Comparison of ENCODE assay signal across 1 cellular context in the genomic region with DNA sequence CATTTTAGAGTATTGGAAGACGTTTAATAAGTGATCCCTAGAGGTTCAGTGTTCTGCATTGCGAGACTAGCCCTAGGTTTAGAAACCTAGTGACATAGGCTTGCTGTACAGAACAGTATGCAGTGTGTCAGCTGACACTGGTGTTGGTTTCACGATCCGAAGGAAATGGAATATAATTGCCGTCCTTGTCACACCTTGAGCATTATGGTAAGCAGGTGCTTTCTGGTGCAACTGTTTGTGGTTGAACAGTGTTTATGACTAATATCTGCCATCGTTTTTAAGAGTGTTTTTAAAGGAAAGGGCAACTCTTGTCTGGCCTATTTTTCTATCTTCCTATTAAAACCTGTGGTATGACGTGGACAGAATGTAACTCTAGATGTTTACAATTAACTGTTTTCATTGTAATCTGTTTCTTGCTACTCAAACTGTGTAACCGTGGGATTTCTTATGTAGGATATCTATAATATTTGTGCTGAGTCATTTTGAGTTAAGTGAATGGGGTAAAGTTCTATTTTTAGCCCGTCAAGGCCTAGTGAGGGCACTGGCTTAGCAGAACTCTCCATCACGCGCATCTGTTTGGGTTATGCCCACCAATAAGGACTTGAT.
TF ChIP-seq lines count a peak whose summit lies in the region.

No MANE protein-coding gene starts in this region.

TF ChIP-seq in K562, 482 proteins besides CTCF, POLR2A, EP300 and RAD21 (continued from another document and continues in another):
- TF ChIP-seq, protein P1, sequence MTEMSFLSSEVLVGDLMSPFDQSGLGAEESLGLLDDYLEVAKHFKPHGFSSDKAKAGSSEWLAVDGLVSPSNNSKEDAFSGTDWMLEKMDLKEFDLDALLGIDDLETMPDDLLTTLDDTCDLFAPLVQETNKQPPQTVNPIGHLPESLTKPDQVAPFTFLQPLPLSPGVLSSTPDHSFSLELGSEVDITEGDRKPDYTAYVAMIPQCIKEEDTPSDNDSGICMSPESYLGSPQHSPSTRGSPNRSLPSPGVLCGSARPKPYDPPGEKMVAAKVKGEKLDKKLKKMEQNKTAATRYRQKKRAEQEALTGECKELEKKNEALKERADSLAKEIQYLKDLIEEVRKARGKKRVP (CRISPR knock-in tag; IDR thresholded peaks at IDR 0.05), result 0 out of 2 replicates have a peak, but pooled peaks have one; percentile 30
- TF ChIP-seq ZBTB7A (IDR thresholded peaks at IDR 0.05; ENCODE audit: borderline replicate concordance, control insufficient read depth, low read depth, low read length), result no peak
- TF ChIP-seq ZNF274 (IDR thresholded peaks at IDR 0.05; ENCODE audit: borderline replicate concordance, low read depth, low read length), result no peak
- TF ChIP-seq CEBPB (tag; IDR thresholded peaks at IDR 0.05), result 0 out of 2 replicates have a peak, but pooled peaks have one; percentile 14
- no peak for TF ChIP-seq KDM4B (IDR thresholded peaks at IDR 0.05; ENCODE audit: borderline replicate concordance in 2 of 2, low read depth in 1 of 2)
- 0 out of 2 replicates have a peak, but pooled peaks have one; percentile 18 for TF ChIP-seq TEAD4 (IDR thresholded peaks at IDR 0.05; ENCODE audit: low read length)
- TF ChIP-seq TEAD4 (CRISPR knock-in tag; IDR thresholded peaks at IDR 0.05; ENCODE audit: borderline replicate concordance), result no peak
- no peak for TF ChIP-seq ZNF165 (CRISPR knock-in tag; IDR thresholded peaks at IDR 0.05; ENCODE audit: borderline replicate concordance)
- TF ChIP-seq, protein P2, sequence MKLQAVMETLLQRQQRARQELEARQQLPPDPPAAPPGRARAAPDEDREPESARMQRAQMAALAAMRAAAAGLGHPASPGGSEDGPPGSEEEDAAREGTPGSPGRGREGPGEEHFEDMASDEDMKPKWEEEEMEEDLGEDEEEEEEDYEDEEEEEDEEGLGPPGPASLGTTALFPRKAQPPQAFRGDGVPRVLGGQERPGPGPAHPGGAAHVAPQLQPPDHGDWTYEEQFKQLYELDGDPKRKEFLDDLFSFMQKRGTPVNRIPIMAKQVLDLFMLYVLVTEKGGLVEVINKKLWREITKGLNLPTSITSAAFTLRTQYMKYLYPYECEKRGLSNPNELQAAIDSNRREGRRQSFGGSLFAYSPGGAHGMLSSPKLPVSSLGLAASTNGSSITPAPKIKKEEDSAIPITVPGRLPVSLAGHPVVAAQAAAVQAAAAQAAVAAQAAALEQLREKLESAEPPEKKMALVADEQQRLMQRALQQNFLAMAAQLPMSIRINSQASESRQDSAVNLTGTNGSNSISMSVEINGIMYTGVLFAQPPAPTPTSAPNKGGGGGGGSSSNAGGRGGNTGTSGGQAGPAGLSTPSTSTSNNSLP (IDR thresholded peaks at IDR 0.05; ENCODE audit: borderline replicate concordance, low read depth, low read length), result 0 out of 2 replicates have a peak, but pooled peaks have one; percentile 5
- TF ChIP-seq IRF2 (CRISPR knock-in tag; IDR thresholded peaks at IDR 0.05), result no peak
- peak; percentile 98 for TF ChIP-seq MAFG (tag; conservative IDR thresholded peaks at IDR 0.05)
- TF ChIP-seq, protein P3, sequence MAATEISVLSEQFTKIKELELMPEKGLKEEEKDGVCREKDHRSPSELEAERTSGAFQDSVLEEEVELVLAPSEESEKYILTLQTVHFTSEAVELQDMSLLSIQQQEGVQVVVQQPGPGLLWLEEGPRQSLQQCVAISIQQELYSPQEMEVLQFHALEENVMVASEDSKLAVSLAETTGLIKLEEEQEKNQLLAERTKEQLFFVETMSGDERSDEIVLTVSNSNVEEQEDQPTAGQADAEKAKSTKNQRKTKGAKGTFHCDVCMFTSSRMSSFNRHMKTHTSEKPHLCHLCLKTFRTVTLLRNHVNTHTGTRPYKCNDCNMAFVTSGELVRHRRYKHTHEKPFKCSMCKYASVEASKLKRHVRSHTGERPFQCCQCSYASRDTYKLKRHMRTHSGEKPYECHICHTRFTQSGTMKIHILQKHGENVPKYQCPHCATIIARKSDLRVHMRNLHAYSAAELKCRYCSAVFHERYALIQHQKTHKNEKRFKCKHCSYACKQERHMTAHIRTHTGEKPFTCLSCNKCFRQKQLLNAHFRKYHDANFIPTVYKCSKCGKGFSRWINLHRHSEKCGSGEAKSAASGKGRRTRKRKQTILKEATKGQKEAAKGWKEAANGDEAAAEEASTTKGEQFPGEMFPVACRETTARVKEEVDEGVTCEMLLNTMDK (IDR thresholded peaks at IDR 0.05; ENCODE audit: borderline replicate concordance, insufficient read depth, low read depth, low read length, poor library complexity, severe bottlenecking), result no peak
- TF ChIP-seq, protein P4, sequence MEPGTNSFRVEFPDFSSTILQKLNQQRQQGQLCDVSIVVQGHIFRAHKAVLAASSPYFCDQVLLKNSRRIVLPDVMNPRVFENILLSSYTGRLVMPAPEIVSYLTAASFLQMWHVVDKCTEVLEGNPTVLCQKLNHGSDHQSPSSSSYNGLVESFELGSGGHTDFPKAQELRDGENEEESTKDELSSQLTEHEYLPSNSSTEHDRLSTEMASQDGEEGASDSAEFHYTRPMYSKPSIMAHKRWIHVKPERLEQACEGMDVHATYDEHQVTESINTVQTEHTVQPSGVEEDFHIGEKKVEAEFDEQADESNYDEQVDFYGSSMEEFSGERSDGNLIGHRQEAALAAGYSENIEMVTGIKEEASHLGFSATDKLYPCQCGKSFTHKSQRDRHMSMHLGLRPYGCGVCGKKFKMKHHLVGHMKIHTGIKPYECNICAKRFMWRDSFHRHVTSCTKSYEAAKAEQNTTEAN (CRISPR knock-in tag; IDR thresholded peaks at IDR 0.05), result no peak
- no peak for TF ChIP-seq NFATC3 (IDR thresholded peaks at IDR 0.05)
- peak; percentile 93 for TF ChIP-seq MAFF (IDR thresholded peaks at IDR 0.05; ENCODE audit: low read length)
- TF ChIP-seq, protein P5, sequence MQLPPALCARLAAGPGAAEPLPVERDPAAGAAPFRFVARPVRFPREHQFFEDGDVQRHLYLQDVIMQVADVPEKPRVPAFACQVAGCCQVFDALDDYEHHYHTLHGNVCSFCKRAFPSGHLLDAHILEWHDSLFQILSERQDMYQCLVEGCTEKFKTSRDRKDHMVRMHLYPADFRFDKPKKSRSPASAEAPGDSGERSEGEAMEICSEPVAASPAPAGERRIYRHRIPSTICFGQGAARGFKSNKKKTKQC (CRISPR knock-in tag; IDR thresholded peaks at IDR 0.05), result no peak
- TF ChIP-seq MEIS2 (IDR thresholded peaks at IDR 0.05; ENCODE audit: partially characterized antibody), result no peak
- TF ChIP-seq ZNF316 (IDR thresholded peaks at IDR 0.05), result peak; percentile 96
- TF ChIP-seq ATF7 (IDR thresholded peaks at IDR 0.05), result peak; percentile 55; the same call in 1 of the 2 replicates
- TF ChIP-seq, protein P6, sequence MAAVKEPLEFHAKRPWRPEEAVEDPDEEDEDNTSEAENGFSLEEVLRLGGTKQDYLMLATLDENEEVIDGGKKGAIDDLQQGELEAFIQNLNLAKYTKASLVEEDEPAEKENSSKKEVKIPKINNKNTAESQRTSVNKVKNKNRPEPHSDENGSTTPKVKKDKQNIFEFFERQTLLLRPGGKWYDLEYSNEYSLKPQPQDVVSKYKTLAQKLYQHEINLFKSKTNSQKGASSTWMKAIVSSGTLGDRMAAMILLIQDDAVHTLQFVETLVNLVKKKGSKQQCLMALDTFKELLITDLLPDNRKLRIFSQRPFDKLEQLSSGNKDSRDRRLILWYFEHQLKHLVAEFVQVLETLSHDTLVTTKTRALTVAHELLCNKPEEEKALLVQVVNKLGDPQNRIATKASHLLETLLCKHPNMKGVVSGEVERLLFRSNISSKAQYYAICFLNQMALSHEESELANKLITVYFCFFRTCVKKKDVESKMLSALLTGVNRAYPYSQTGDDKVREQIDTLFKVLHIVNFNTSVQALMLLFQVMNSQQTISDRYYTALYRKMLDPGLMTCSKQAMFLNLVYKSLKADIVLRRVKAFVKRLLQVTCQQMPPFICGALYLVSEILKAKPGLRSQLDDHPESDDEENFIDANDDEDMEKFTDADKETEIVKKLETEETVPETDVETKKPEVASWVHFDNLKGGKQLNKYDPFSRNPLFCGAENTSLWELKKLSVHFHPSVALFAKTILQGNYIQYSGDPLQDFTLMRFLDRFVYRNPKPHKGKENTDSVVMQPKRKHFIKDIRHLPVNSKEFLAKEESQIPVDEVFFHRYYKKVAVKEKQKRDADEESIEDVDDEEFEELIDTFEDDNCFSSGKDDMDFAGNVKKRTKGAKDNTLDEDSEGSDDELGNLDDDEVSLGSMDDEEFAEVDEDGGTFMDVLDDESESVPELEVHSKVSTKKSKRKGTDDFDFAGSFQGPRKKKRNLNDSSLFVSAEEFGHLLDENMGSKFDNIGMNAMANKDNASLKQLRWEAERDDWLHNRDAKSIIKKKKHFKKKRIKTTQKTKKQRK (IDR thresholded peaks at IDR 0.05; ENCODE audit: borderline replicate concordance, low read depth, low read length), result no peak
- TF ChIP-seq ZNF143 (CRISPR knock-in tag; IDR thresholded peaks at IDR 0.05), result no peak
- TF ChIP-seq ZNF175 (CRISPR knock-in tag; IDR thresholded peaks at IDR 0.05; ENCODE audit: low read depth), result no peak
- peak; percentile 96 for TF ChIP-seq NFE2L1 (tag; IDR thresholded peaks at IDR 0.05; ENCODE audit: borderline replicate concordance, low read depth)
- no peak for TF ChIP-seq RBM34 (IDR thresholded peaks at IDR 0.05; ENCODE audit: borderline replicate concordance, insufficient read depth, low read length)
- TF ChIP-seq JUND (IDR thresholded peaks at IDR 0.05; ENCODE audit: borderline replicate concordance, low read depth, low read length), result 0 out of 2 replicates have a peak, but pooled peaks have one; percentile 52
- TF ChIP-seq JUND (tag; IDR thresholded peaks at IDR 0.05; ENCODE audit: borderline replicate concordance, low read depth, low read length), result peak; percentile 66; the same call in 2 of the 3 replicates
- TF ChIP-seq, protein P7, sequence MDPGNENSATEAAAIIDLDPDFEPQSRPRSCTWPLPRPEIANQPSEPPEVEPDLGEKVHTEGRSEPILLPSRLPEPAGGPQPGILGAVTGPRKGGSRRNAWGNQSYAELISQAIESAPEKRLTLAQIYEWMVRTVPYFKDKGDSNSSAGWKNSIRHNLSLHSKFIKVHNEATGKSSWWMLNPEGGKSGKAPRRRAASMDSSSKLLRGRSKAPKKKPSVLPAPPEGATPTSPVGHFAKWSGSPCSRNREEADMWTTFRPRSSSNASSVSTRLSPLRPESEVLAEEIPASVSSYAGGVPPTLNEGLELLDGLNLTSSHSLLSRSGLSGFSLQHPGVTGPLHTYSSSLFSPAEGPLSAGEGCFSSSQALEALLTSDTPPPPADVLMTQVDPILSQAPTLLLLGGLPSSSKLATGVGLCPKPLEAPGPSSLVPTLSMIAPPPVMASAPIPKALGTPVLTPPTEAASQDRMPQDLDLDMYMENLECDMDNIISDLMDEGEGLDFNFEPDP (CRISPR knock-in tag; IDR thresholded peaks at IDR 0.05), result no peak
- no peak for TF ChIP-seq GTF2E2 (tag; IDR thresholded peaks at IDR 0.05)
- TF ChIP-seq FOXJ2 (tag; IDR thresholded peaks at IDR 0.05), result no peak
- TF ChIP-seq SOX6 (IDR thresholded peaks at IDR 0.05), result peak; percentile 41; the same call in 1 of the 2 replicates
- peak; percentile 50; the same call in 1 of the 2 replicates for TF ChIP-seq RAD51 (IDR thresholded peaks at IDR 0.05; ENCODE audit: borderline replicate concordance, low read depth)
- TF ChIP-seq, protein P8, sequence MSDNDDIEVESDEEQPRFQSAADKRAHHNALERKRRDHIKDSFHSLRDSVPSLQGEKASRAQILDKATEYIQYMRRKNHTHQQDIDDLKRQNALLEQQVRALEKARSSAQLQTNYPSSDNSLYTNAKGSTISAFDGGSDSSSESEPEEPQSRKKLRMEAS (CRISPR knock-in tag; IDR thresholded peaks at IDR 0.05), result peak; percentile 32; the same call in 1 of the 2 replicates
- TF ChIP-seq, protein P9, sequence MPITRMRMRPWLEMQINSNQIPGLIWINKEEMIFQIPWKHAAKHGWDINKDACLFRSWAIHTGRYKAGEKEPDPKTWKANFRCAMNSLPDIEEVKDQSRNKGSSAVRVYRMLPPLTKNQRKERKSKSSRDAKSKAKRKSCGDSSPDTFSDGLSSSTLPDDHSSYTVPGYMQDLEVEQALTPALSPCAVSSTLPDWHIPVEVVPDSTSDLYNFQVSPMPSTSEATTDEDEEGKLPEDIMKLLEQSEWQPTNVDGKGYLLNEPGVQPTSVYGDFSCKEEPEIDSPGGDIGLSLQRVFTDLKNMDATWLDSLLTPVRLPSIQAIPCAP (CRISPR knock-in tag; IDR thresholded peaks at IDR 0.05; ENCODE audit: borderline replicate concordance), result no peak
- TF ChIP-seq ATF1 (CRISPR knock-in tag; IDR thresholded peaks at IDR 0.05), result no peak
- TF ChIP-seq ATF1 (tag; IDR thresholded peaks at IDR 0.05), result peak; percentile 42; the same call in 1 of the 2 replicates
- peak; percentile 72 for TF ChIP-seq ZEB2 (IDR thresholded peaks at IDR 0.05)
- no peak for TF ChIP-seq POLR3A (IDR thresholded peaks at IDR 0.05; ENCODE audit: borderline replicate concordance, extremely low read depth, insufficient read depth, insufficient read length)
- TF ChIP-seq, protein P10, sequence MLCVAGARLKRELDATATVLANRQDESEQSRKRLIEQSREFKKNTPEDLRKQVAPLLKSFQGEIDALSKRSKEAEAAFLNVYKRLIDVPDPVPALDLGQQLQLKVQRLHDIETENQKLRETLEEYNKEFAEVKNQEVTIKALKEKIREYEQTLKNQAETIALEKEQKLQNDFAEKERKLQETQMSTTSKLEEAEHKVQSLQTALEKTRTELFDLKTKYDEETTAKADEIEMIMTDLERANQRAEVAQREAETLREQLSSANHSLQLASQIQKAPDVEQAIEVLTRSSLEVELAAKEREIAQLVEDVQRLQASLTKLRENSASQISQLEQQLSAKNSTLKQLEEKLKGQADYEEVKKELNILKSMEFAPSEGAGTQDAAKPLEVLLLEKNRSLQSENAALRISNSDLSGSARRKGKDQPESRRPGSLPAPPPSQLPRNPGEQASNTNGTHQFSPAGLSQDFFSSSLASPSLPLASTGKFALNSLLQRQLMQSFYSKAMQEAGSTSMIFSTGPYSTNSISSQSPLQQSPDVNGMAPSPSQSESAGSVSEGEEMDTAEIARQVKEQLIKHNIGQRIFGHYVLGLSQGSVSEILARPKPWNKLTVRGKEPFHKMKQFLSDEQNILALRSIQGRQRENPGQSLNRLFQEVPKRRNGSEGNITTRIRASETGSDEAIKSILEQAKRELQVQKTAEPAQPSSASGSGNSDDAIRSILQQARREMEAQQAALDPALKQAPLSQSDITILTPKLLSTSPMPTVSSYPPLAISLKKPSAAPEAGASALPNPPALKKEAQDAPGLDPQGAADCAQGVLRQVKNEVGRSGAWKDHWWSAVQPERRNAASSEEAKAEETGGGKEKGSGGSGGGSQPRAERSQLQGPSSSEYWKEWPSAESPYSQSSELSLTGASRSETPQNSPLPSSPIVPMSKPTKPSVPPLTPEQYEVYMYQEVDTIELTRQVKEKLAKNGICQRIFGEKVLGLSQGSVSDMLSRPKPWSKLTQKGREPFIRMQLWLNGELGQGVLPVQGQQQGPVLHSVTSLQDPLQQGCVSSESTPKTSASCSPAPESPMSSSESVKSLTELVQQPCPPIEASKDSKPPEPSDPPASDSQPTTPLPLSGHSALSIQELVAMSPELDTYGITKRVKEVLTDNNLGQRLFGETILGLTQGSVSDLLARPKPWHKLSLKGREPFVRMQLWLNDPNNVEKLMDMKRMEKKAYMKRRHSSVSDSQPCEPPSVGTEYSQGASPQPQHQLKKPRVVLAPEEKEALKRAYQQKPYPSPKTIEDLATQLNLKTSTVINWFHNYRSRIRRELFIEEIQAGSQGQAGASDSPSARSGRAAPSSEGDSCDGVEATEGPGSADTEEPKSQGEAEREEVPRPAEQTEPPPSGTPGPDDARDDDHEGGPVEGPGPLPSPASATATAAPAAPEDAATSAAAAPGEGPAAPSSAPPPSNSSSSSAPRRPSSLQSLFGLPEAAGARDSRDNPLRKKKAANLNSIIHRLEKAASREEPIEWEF (CRISPR knock-in tag; IDR thresholded peaks at IDR 0.05), result no peak
- no peak for TF ChIP-seq HLTF (IDR thresholded peaks at IDR 0.05)
